ENCODE assay signal across 9 cellular contexts in the genomic region with DNA sequence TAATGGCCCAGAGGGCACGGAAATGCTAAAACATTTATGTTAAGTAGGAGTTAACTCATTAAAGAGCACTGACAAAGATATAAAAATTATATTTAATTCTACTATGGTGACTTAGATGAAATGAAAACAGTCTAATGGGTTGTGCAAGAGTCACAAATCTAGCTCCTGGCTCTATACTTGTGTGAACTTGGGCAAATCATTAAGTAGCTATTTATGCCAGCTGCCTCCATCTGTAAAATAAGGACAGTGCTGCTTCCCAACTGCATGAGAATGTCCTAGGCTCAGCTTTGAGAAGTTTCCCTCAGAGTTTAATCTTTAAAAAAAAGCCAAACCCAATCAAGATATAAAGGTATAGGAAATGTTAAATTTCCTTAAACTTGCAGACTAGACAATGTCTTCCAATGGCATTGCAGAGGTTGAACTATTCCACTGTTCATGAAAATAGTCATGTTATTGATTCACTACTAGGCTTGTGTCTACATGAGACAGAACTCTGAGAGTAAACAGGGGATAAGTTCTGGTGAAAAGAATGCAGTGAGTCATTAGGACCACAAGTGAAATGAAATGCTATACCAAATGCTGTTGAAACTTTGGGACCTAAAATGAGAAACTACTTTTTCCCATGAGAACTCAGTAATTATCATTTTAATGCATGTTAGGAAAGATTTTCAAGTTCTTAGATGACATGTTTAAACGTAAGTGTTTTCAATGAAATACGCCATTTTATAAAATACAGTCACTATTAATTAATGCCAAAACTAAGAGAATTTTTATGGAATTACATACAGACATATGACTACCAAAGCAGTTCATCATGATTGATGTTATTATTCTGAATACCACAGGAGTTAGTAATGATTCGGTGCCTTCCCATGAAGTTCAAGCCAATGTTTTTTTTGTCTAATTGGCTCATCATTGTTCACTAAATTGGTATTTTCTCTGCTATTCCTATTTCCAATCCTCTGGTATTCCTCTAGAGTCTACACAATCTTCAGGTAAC.
DNase-seq lines count a peak whose midpoint lies in the region; ATAC-seq and TF ChIP-seq lines count a peak whose summit lies in the region.
"Had no signal": no experiment of that assay in that cellular context is flagged by ENCODE, and none has a peak within 500 bp of the region (broad histone marks: within the 10 kb centered on the region; RNA-seq: fewer than 3 reads in every experiment).

No MANE protein-coding gene starts in this region.

- no peaks in the 10 kb centered on the region for H3K9me3 ChIP-seq in GM23248 (ENCODE audit: low read depth)
- H3K9me3 ChIP-seq in Panc1 (ENCODE audit: control insufficient read depth, insufficient read depth, low read depth, low read length): no peaks in the 10 kb centered on the region
- no peaks in the 10 kb centered on the region for H3K9me3 ChIP-seq in esophagus squamous epithelium
- H3K9me3 ChIP-seq in smooth muscle cell (replicated peaks; ENCODE audit: low read depth): no peaks in the 10 kb centered on the region
- no peaks in the 10 kb centered on the region for H3K9me3 ChIP-seq in heart right ventricle

- CTCF ChIA-PET in Panc1 (lab: Charles Lee): no interaction called here

- ATAC-seq in Panc1 (peak; percentile 91), heart right ventricle (no peak), GM19023 (IDR thresholded peaks at IDR 0.05; ENCODE audit: unreplicated experiment) (no peak)

- H4K20me1 ChIP-seq in GM23248 (ENCODE audit: insufficient read depth) (no peaks in the 10 kb centered on the region), smooth muscle cell (ENCODE audit: low read depth) (peaks cover 54% of the 10 kb centered on the region)

- peak overlapping the region; percentile 49 for H3K9ac ChIP-seq in GM23248
- peak overlapping the region; percentile 22 for H3K9ac ChIP-seq in smooth muscle cell (ENCODE audit: low read depth)

- BruUV-seq in Panc1 (replicated peaks; lab: Mats Ljungman, UMichigan): no TSS peak

- H3K4me1 ChIP-seq in GM23248 (ENCODE audit: insufficient read depth): peaks cover 44% of the 10 kb centered on the region
- H3K4me1 ChIP-seq in Panc1 (ENCODE audit: control insufficient read depth, insufficient read depth, low read length): peaks cover 54% of the 10 kb centered on the region
- H3K4me1 ChIP-seq in esophagus squamous epithelium: peaks cover 0 to 19% (median 5%) of the 10 kb centered on the region in 3 donors
- peaks cover 15% of the 10 kb centered on the region for H3K4me1 ChIP-seq in smooth muscle cell (ENCODE audit: low read depth)
- peaks cover 0 to 37% (median 22%) of the 10 kb centered on the region in 9 donors for H3K4me1 ChIP-seq in heart right ventricle

- H3K4me3 ChIP-seq in GM23248 (peak overlapping the region; percentile 50), Panc1 (ENCODE audit: low read depth in 2 of 2, low read length in 2 of 2) (no peak overlapping the region), esophagus squamous epithelium (no peak overlapping the region), smooth muscle cell (no peak overlapping the region), heart right ventricle (no peak overlapping the region)

- POLR2A ChIA-PET in Panc1 (lab: Charles Lee): interaction anchor here (0.7 kb wide), 1 partner anchor 20 kb away, joined by 4 read pairs; no protein-coding TSS in a partner anchor

- TF ChIP-seq CTCF in Panc1 (IDR thresholded peaks at IDR 0.05) (no peak), esophagus squamous epithelium (IDR thresholded peaks at IDR 0.05) (no peak), smooth muscle cell (IDR thresholded peaks at IDR 0.05; ENCODE audit: borderline replicate concordance, insufficient read depth, poor library complexity, severe bottlenecking) (no peak), heart right ventricle (IDR thresholded peaks at IDR 0.05) (no peak)

- peak; percentile 93 for DNase-seq in GM23248
- DNase-seq in Panc1 (ENCODE audit: low read depth, low spot score): peak; percentile 92
- no peak for DNase-seq in esophagus squamous epithelium (lab: John Stamatoyannopoulos, UW)
- DNase-seq in smooth muscle cell (lab: John Stamatoyannopoulos, UW; ENCODE audit: unreplicated experiment): no peak
- no peak for DNase-seq in heart right ventricle
- no peak for DNase-seq in activated effector memory CD4-positive, alpha-beta T cell treated with Interleukin-2 at 50 U/mL for 16 hours
- DNase-seq: activated CD4-positive, alpha-beta T cell treated with anti-CD3 and anti-CD28 coated beads, Interleukin-2, amount 10 ng/mL, durations not matched to agents 7 days and 5 days; NCI-H526 treated with DMSO at 0.1 percent for 48 hours had no signal

- H3K9me2 ChIP-seq in GM23248 (ENCODE audit: insufficient read depth): no peaks in the 10 kb centered on the region

- H3K4me2 ChIP-seq in GM23248 (ENCODE audit: unreplicated experiment) (peak overlapping the region; percentile 76), smooth muscle cell (peak overlapping the region; percentile 67)

- H3K27ac ChIP-seq in GM23248: peak overlapping the region; percentile 85
- H3K27ac ChIP-seq in Panc1 (ENCODE audit: low read length): peak overlapping the region; percentile 83
- peak overlapping the region in 3 of 4 donors; percentile 17 to 38 (median 18) for H3K27ac ChIP-seq in esophagus squamous epithelium
- peak overlapping the region; percentile 75 for H3K27ac ChIP-seq in smooth muscle cell (ENCODE audit: low read depth)
- no peak overlapping the region for H3K27ac ChIP-seq in heart right ventricle

- intact Hi-C loops in Panc1 (cut with micrococcal nuclease; ENCODE audit: unreplicated experiment) (no loop called here), esophagus squamous epithelium (cut with DNase I) (no loop called here), heart right ventricle (cut with DNase I) (no loop called here)

- peaks cover 89% of the 10 kb centered on the region for H3K79me2 ChIP-seq in GM23248 (ENCODE audit: insufficient read depth)
- peaks cover 85% of the 10 kb centered on the region for H3K79me2 ChIP-seq in smooth muscle cell (ENCODE audit: low read depth)

- 25 to 26% methylated on average over 4 of the region's 4 CpGs for WGBS in GM23248 (ENCODE audit: low coverage in 1 of 2, low lambda C conversion rate in 2 of 2, missing lambda C conversion rate in 2 of 2), 2 experiments
- WGBS in esophagus squamous epithelium, 2 donors: 37 to 41% methylated on average over 4 of the region's 4 CpGs
- WGBS in smooth muscle cell (ENCODE audit: low lambda C conversion rate): 64% methylated on average over 4 of the region's 4 CpGs
- WGBS in heart right ventricle, 2 donors: 84 to 86% methylated on average over 4 of the region's 4 CpGs

- in situ Hi-C loops in GM23248 (cut with MboI) (no loop called here), Panc1 (cut with HindIII; ENCODE audit: low pct_unique_long_range_greater_than_20kb, low sequenced_read_pairs) (no loop called here)

- H3K27me3 ChIP-seq in GM23248 (replicated peaks; ENCODE audit: insufficient read depth) (no peaks in the 10 kb centered on the region), Panc1 (ENCODE audit: control insufficient read depth, insufficient read depth, low read length) (no peaks in the 10 kb centered on the region), esophagus squamous epithelium (no peaks in the 10 kb centered on the region), smooth muscle cell (ENCODE audit: low read depth) (no peaks in the 10 kb centered on the region), heart right ventricle (no peaks in the 10 kb centered on the region)

- H3F3A ChIP-seq in GM23248 (ENCODE audit: insufficient read depth) (peaks cover 53% of the 10 kb centered on the region), smooth muscle cell (ENCODE audit: low read depth) (peaks cover 26% of the 10 kb centered on the region)

- H2AFZ ChIP-seq in GM23248 (no peak overlapping the region), smooth muscle cell (ENCODE audit: low read depth) (no peak overlapping the region)

- H3K36me3 ChIP-seq in GM23248 (ENCODE audit: low read depth): no peaks in the 10 kb centered on the region
- H3K36me3 ChIP-seq in Panc1 (ENCODE audit: control insufficient read depth, insufficient read depth, low read length): no peaks in the 10 kb centered on the region
- H3K36me3 ChIP-seq in esophagus squamous epithelium: no peaks in the 10 kb centered on the region
- no peaks in the 10 kb centered on the region for H3K36me3 ChIP-seq in smooth muscle cell (ENCODE audit: low read depth)
- H3K36me3 ChIP-seq in heart right ventricle: no peaks in the 10 kb centered on the region

- no peak for TF ChIP-seq POLR2A in esophagus squamous epithelium (IDR thresholded peaks at IDR 0.05)

Comparison
In these comparisons a context has a peak if more than half of its experiments do, and no peak if none do; other contexts are left out.
1. DNase-seq: peak in GM23248 (single experiment) and Panc1 (single experiment); none in esophagus squamous epithelium (single experiment), smooth muscle cell (single experiment), heart right ventricle (0 of 2) and activated effector memory CD4-positive, alpha-beta T cell treated with Interleukin-2 at 50 U/mL for 16 hours (single experiment).
2. H3K27ac ChIP-seq: peak in GM23248 (single experiment), Panc1 (single experiment), esophagus squamous epithelium (3 of 4) and smooth muscle cell (single experiment); none in heart right ventricle (0 of 10).